ENCODE assay signal across 29 cellular contexts in the genomic region with DNA sequence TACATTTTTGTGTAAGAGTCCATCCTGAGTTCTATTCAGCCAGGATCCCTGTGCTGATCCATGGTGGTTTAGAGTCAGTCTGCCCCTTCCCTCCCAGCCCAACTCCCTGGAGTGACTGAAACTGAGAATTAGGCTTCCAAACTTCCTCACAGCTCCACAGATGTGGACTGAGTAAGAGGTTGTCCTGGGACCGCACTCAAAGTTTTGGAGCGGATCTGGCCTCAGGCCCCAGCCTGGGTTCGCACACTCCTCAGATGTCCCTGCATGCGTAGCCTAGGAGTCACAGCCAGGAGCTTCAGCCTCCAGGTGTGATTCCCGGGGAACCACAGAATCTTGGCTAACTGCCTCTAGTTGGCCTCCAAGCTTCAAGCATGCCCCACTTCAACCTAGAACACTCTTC.
"Had no signal": no experiment of that assay in that cellular context is flagged by ENCODE, and none has a peak within 500 bp of the region (broad histone marks: within the 10 kb centered on the region; RNA-seq: fewer than 3 reads in every experiment).

No MANE protein-coding gene starts in this region.

- DNase-seq: activated CD4-positive, alpha-beta memory T cell treated with anti-CD3 and anti-CD28 coated beads, Interleukin-2, amount 10 ng/mL, durations not matched to agents 7 days and 5 days; activated CD4-positive, alpha-beta T cell treated with anti-CD3 and anti-CD28 coated beads for 1 hour; activated CD4-positive, alpha-beta T cell treated with anti-CD3 and anti-CD28 coated beads for 4 hours; activated CD4-positive, alpha-beta T cell treated with anti-CD3 and anti-CD28 coated beads, Interleukin-2, amount 10 ng/mL, durations not matched to agents 7 days and 5 days; activated CD4-positive, alpha-beta T cell treated with anti-CD3 and anti-CD28 coated beads, Interleukin-2, amount 50 U/mL, for 4 hours; activated CD8-positive, alpha-beta memory T cell treated with anti-CD3 and anti-CD28 coated beads, Interleukin-2, amount 50 U/mL, for 48 hours; activated gamma-delta T cell; activated naive CD4-positive, alpha-beta T cell; activated naive CD4-positive, alpha-beta T cell treated with anti-CD3 and anti-CD28 coated beads, Interleukin-2, amount 10 ng/mL, durations not matched to agents 7 days and 5 days; activated naive CD8-positive, alpha-beta T cell treated with anti-CD3 and anti-CD28 coated beads, Interleukin-2, amount 10 ng/mL, durations not matched to agents 7 days and 5 days; activated T-cell treated with anti-CD3 and anti-CD28 coated beads for 4 hours; activated T-cell treated with anti-CD3 and anti-CD28 coated beads, Interleukin-2, amount 50 U/mL, for 24 hours; activated T-cell treated with anti-CD3 and anti-CD28 coated beads, Interleukin-2, amount 50 U/mL, for 72 hours; dorsolateral prefrontal cortex; effector memory CD4-positive, alpha-beta T cell; endodermal cell; foreskin melanocyte; head of caudate nucleus; T-helper 2 cell had no signal

- H3K27ac Mint-ChIP-seq: activated CD4-positive, alpha-beta memory T cell treated with anti-CD3 and anti-CD28 coated beads, Interleukin-2, amount 10 ng/mL, durations not matched to agents 7 days and 5 days; activated CD4-positive, alpha-beta T cell treated with anti-CD3 and anti-CD28 coated beads, Interleukin-2, amount 10 ng/mL, durations not matched to agents 7 days and 5 days; activated naive CD4-positive, alpha-beta T cell treated with anti-CD3 and anti-CD28 coated beads, Interleukin-2, amount 10 ng/mL, durations not matched to agents 7 days and 5 days; activated naive CD4-positive, alpha-beta T cell treated with anti-CD3 and anti-CD28 coated beads, Interleukin-2, amount 50 U/mL, for 72 hours; activated naive CD8-positive, alpha-beta T cell treated with anti-CD3 and anti-CD28 coated beads, Interleukin-2, amount 10 ng/mL, durations not matched to agents 7 days and 5 days; activated T-cell treated with anti-CD3 and anti-CD28 coated beads, Interleukin-2, amount 50 U/mL, for 24 hours; activated T-cell treated with anti-CD3 and anti-CD28 coated beads, Interleukin-2, amount 50 U/mL, for 72 hours; dendritic cell treated with granulocyte-macrophage colony-stimulating factor and Interleukin-4, amounts not matched to agents 40 ng/mL and 50 ng/mL, for 4 days; endodermal cell; WTC11 had no signal

- H3K9me3 ChIP-seq: ascending aorta had no signal

- H3K36me3 Mint-ChIP-seq: activated naive CD4-positive, alpha-beta T cell treated with anti-CD3 and anti-CD28 coated beads, Interleukin-2, amount 10 ng/mL, durations not matched to agents 7 days and 5 days; activated naive CD4-positive, alpha-beta T cell treated with anti-CD3 and anti-CD28 coated beads, Interleukin-2, amount 50 U/mL, for 72 hours; activated naive CD8-positive, alpha-beta T cell treated with anti-CD3 and anti-CD28 coated beads, Interleukin-2, amount 10 ng/mL, durations not matched to agents 7 days and 5 days; brain; WTC11 had no signal

- H3K4me1 Mint-ChIP-seq: activated CD4-positive, alpha-beta memory T cell treated with anti-CD3 and anti-CD28 coated beads, Interleukin-2, amount 10 ng/mL, durations not matched to agents 7 days and 5 days; activated CD4-positive, alpha-beta T cell treated with anti-CD3 and anti-CD28 coated beads, Interleukin-2, amount 10 ng/mL, durations not matched to agents 7 days and 5 days; activated naive CD4-positive, alpha-beta T cell treated with anti-CD3 and anti-CD28 coated beads, Interleukin-2, amount 10 ng/mL, durations not matched to agents 7 days and 5 days; activated naive CD8-positive, alpha-beta T cell treated with anti-CD3 and anti-CD28 coated beads, Interleukin-2, amount 10 ng/mL, durations not matched to agents 7 days and 5 days; central memory CD8-positive, alpha-beta T cell; endodermal cell had no signal

- H3K36me3 ChIP-seq: ascending aorta, breast epithelium, cardiac muscle cell had no signal

- H3K9me3 Mint-ChIP-seq: activated CD4-positive, alpha-beta memory T cell treated with anti-CD3 and anti-CD28 coated beads, Interleukin-2, amount 10 ng/mL, durations not matched to agents 7 days and 5 days; activated CD4-positive, alpha-beta T cell treated with anti-CD3 and anti-CD28 coated beads, Interleukin-2, amount 10 ng/mL, durations not matched to agents 7 days and 5 days; activated naive CD4-positive, alpha-beta T cell treated with anti-CD3 and anti-CD28 coated beads, Interleukin-2, amount 10 ng/mL, durations not matched to agents 7 days and 5 days; activated naive CD8-positive, alpha-beta T cell treated with anti-CD3 and anti-CD28 coated beads, Interleukin-2, amount 10 ng/mL, durations not matched to agents 7 days and 5 days; activated T-cell treated with anti-CD3 and anti-CD28 coated beads, Interleukin-2, amount 50 U/mL, for 24 hours; activated T-cell treated with anti-CD3 and anti-CD28 coated beads, Interleukin-2, amount 50 U/mL, for 72 hours; dendritic cell treated with granulocyte-macrophage colony-stimulating factor and Interleukin-4, amounts not matched to agents 40 ng/mL and 50 ng/mL, for 4 days; endodermal cell had no signal

- H3K27me3 ChIP-seq: ascending aorta, breast epithelium, cardiac muscle cell had no signal

- ATAC-seq: activated naive CD4-positive, alpha-beta T cell treated with anti-CD3 and anti-CD28 coated beads, Interleukin-2, amount 50 U/mL, for 72 hours; activated T-cell treated with anti-CD3 and anti-CD28 coated beads, Interleukin-2, amount 50 U/mL, for 72 hours; esophagus mucosa; WTC11 had no signal

- H3K27me3 Mint-ChIP-seq: activated CD4-positive, alpha-beta memory T cell treated with anti-CD3 and anti-CD28 coated beads, Interleukin-2, amount 10 ng/mL, durations not matched to agents 7 days and 5 days; activated CD4-positive, alpha-beta T cell treated with anti-CD3 and anti-CD28 coated beads, Interleukin-2, amount 10 ng/mL, durations not matched to agents 7 days and 5 days; activated naive CD4-positive, alpha-beta T cell treated with anti-CD3 and anti-CD28 coated beads, Interleukin-2, amount 10 ng/mL, durations not matched to agents 7 days and 5 days; activated naive CD8-positive, alpha-beta T cell treated with anti-CD3 and anti-CD28 coated beads, Interleukin-2, amount 10 ng/mL, durations not matched to agents 7 days and 5 days; brain; central memory CD8-positive, alpha-beta T cell; dendritic cell treated with granulocyte-macrophage colony-stimulating factor and Interleukin-4, amounts not matched to agents 40 ng/mL and 50 ng/mL, for 4 days had no signal

- H3K4me3 ChIP-seq: ascending aorta, breast epithelium, cardiac muscle cell, coronary artery, dorsolateral prefrontal cortex had no signal

- H3K4me3 Mint-ChIP-seq: activated CD4-positive, alpha-beta memory T cell treated with anti-CD3 and anti-CD28 coated beads, Interleukin-2, amount 10 ng/mL, durations not matched to agents 7 days and 5 days; activated CD4-positive, alpha-beta T cell treated with anti-CD3 and anti-CD28 coated beads, Interleukin-2, amount 10 ng/mL, durations not matched to agents 7 days and 5 days; activated naive CD4-positive, alpha-beta T cell treated with anti-CD3 and anti-CD28 coated beads, Interleukin-2, amount 10 ng/mL, durations not matched to agents 7 days and 5 days; activated naive CD8-positive, alpha-beta T cell treated with anti-CD3 and anti-CD28 coated beads, Interleukin-2, amount 10 ng/mL, durations not matched to agents 7 days and 5 days; activated T-cell treated with anti-CD3 and anti-CD28 coated beads, Interleukin-2, amount 50 U/mL, for 24 hours; activated T-cell treated with anti-CD3 and anti-CD28 coated beads, Interleukin-2, amount 50 U/mL, for 72 hours; brain; central memory CD8-positive, alpha-beta T cell; dendritic cell treated with granulocyte-macrophage colony-stimulating factor and Interleukin-4, amounts not matched to agents 40 ng/mL and 50 ng/mL, for 4 days; endodermal cell; WTC11 had no signal

- H3K4me1 ChIP-seq: breast epithelium had no signal

- H3K27ac ChIP-seq: ascending aorta, breast epithelium, cardiac muscle cell, coronary artery, dorsolateral prefrontal cortex had no signal
